In the genomic region with DNA sequence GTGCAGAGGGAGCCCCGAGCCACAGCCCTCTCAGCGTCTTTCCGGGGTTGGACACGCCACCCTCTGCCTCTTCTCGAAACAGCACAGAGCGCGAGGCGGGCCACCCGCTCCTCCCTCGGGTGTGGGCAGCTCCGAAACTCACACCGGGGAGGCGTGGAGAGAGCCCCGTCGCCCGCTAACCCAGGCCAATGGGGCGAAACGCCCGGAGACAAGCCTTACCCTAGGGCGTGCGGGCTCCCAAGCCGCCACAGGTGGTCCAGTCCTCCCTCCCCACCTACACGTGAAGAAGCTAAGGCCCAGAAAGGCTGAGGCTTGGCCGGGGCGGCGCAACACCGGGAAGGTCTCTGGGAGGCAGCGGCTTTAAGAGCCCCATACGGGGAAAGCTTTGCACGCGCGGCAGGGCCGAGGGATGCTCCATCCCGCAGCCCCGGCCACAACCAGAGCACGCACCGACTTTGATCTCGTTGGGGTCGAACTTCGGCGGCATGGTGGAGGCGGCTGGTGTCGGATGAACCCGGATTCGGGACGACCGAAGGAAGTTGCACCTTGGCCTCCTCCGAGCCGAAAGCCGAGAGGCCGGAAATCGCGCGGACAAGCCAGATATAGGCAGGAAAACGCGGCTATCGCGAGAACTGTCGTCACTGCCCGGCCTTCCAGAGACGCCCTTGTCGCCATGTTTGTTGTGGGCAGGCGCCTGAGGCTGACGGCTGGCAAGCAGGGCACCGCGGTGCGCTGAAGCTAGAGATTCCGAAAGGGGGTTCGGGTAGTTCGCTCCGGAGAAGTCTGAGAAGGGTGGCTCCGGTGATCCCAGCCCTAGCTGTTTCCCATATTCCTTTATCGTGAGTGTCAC, we compare ENCODE assay signal across 8 cellular contexts. TPM values are rescaled to one million over a fixed set of nuclear protein-coding genes. Genes with fewer than 3 reads are reported as not detected.
DNase-seq lines count a peak whose midpoint lies in the region; ATAC-seq and TF ChIP-seq lines count a peak whose summit lies in the region.

A gene (plus strand): TSS at position 680 of the 850 bp plus-strand sequence. CDS start 3,018 bp downstream, outside the sequence.
A gene (minus strand): TSS at position 576 of the 850 bp plus-strand sequence. CDS start 89 bp downstream, at position 487.

- in situ Hi-C loops in ACHN (cut with HindIII; ENCODE audit: low pct_ligation_motif_present, low pct_unique_long_range_greater_than_20kb, low sequenced_read_pairs), result no loop called here
- in situ Hi-C loops in T47D (cut with HindIII; ENCODE audit: low pct_unique_long_range_greater_than_20kb, low sequenced_read_pairs), result no loop called here

- ATAC-seq in GM18870 (IDR thresholded peaks at IDR 0.05; ENCODE audit: unreplicated experiment) (peak; percentile 62), HG03108 (IDR thresholded peaks at IDR 0.05; ENCODE audit: unreplicated experiment) (peak; percentile 65)

- H3K27me3 ChIP-seq in skeletal muscle tissue (ENCODE audit: control insufficient read depth in 3 of 3, insufficient read depth in 3 of 3, low read length in 3 of 3), result no peaks in the 10 kb centered on the region

- TF ChIP-seq CTCF in VCaP (conservative IDR thresholded peaks at IDR 0.05), result no peak

- H3K4me1 ChIP-seq in skeletal muscle tissue (ENCODE audit: control insufficient read depth in 3 of 3, insufficient read depth in 3 of 3, low read length in 3 of 3), result peaks cover 31 to 46% (median 35%) of the 10 kb centered on the region in 3 donors

- H3K9ac ChIP-seq in skeletal muscle tissue (ENCODE audit: low read depth in 1 of 3, low read length in 3 of 3), result peak within 1 kb of the TSS; percentile 93 to 96 (median 94)

- DNase-seq in ACHN (peak; percentile 93), NCI-H2196 treated with DMSO at 0.1 percent for 48 hours (lab: John Stamatoyannopoulos, UW; ENCODE audit: unreplicated experiment) (peak; percentile 76), T47D (ENCODE audit: low read depth in 1 of 2, low spot score in 1 of 2) (peak; percentile 94 to 98)

- H3K4me3 ChIP-seq in iPS-18c (ENCODE audit: insufficient read depth, low read depth, low read length), result peak within 1 kb of the TSS; percentile 97
- H3K4me3 ChIP-seq in skeletal muscle tissue (ENCODE audit: low read length in 3 of 3), result peak within 1 kb of the TSS; percentile 94 to 96 (median 95)

- peak within 1 kb of the TSS; percentile 98 for H3K27ac ChIP-seq in VCaP
- peak within 1 kb of the TSS; percentile 91 for H3K27ac ChIP-seq in skeletal muscle tissue (ENCODE audit: low read depth, low read length)

- H3K9me3 ChIP-seq in iPS-18c (ENCODE audit: control insufficient read depth, insufficient read depth, low read length) (no peaks in the 10 kb centered on the region), skeletal muscle tissue (ENCODE audit: control insufficient read depth in 3 of 3, low read length in 3 of 3) (no peaks in the 10 kb centered on the region)

- peaks cover 42 to 49% (median 44%) of the 10 kb centered on the region in 3 donors for H3K36me3 ChIP-seq in skeletal muscle tissue (ENCODE audit: control insufficient read depth in 3 of 3, insufficient read depth in 3 of 3, low read length in 3 of 3)

RNA-seq across cellular contexts. Expression of the first gene that starts in this region (rescaled TPM):
- 10.4 TPM for total RNA-seq in skeletal muscle tissue

RNA-seq across cellular contexts. Expression of the second gene that starts in this region (rescaled TPM):
- 1,305 TPM for total RNA-seq in skeletal muscle tissue

Comparison
In these comparisons a context has a peak if more than half of its experiments do, and no peak if none do; other contexts are left out.
1. Peak in every context shown above with its lines: DNase-seq, ATAC-seq, H3K4me3 ChIP-seq and H3K27ac ChIP-seq.